Comparison of ENCODE assay signal across 8 cellular contexts in the genomic region with DNA sequence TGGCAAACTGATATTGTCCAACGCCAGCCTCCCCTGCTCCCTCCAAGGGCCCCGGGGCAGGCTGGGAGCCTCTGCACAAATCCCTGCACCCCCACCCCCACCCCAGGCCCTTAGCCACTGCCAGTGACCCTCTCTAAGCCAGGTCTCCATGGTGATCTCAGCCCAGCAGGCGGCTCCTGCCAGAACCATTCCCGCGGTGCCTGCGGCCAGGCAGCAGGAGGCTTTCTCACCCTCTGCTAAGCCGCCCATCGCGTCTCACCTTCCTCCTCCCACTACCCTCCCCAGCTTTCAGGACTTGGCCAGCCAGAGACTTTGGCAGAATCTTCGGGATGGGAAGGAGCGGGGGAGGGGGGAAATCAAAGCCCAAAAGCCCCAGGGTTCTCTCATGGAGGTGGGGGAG. TPM values are rescaled to one million over a fixed set of nuclear protein-coding genes. Genes with fewer than 3 reads are reported as not detected.
DNase-seq lines count a peak whose midpoint lies in the region.

No MANE protein-coding gene starts in this region.

- H2AFZ ChIP-seq in Karpas-422 (ENCODE audit: low read length) = no peak overlapping the region

- H3K27ac ChIP-seq in SJSA1 (0 out of 2 replicates have a peak overlapping the region, but pooled peaks have one; percentile 11), rectal smooth muscle tissue (ENCODE audit: low read depth, low read length) (peak overlapping the region; percentile 83), Karpas-422 (ENCODE audit: low read length) (no peak overlapping the region)

- H3K4me1 ChIP-seq in SJSA1 (replicated peaks) (peaks cover 41% of the 10 kb centered on the region), rectal smooth muscle tissue (ENCODE audit: control insufficient read depth, insufficient read depth, low read length) (peaks cover 43% of the 10 kb centered on the region), Karpas-422 (ENCODE audit: low read length) (no peaks in the 10 kb centered on the region)

- H3K9me2 ChIP-seq in Karpas-422 (replicated peaks; ENCODE audit: insufficient read depth, low read length) = no peaks in the 10 kb centered on the region

- H4K20me1 ChIP-seq in Karpas-422 (ENCODE audit: insufficient read depth, low read depth, low read length) = no peaks in the 10 kb centered on the region

- H3K9ac ChIP-seq in rectal smooth muscle tissue (ENCODE audit: low read length) = no peak overlapping the region
- H3K9ac ChIP-seq in Karpas-422 (ENCODE audit: low read length) = no peak overlapping the region

- H3K36me3 ChIP-seq in SJSA1 = peaks cover 14% of the 10 kb centered on the region
- H3K36me3 ChIP-seq in rectal smooth muscle tissue (ENCODE audit: control insufficient read depth, insufficient read depth, low read length) = peaks cover 4% of the 10 kb centered on the region
- no peaks in the 10 kb centered on the region for H3K36me3 ChIP-seq in Karpas-422 (ENCODE audit: insufficient read depth, low read length)

- no peak overlapping the region for H3K4me2 ChIP-seq in Karpas-422 (ENCODE audit: low read depth, low read length, poor library complexity, severe bottlenecking)

- no peaks in the 10 kb centered on the region for H3K27me3 ChIP-seq in SJSA1 (replicated peaks)
- H3K27me3 ChIP-seq in rectal smooth muscle tissue (ENCODE audit: control insufficient read depth, insufficient read depth, low read length) = no peaks in the 10 kb centered on the region
- H3K27me3 ChIP-seq in Karpas-422 (ENCODE audit: low read length) = no peaks in the 10 kb centered on the region

- intact Hi-C loops in head of caudate nucleus (cut with DNase I) = no loop called here

- H3K9me3 ChIP-seq in SJSA1 (replicated peaks) (no peaks in the 10 kb centered on the region), Karpas-422 (ENCODE audit: low read length) (no peaks in the 10 kb centered on the region)

- DNase-seq in GM03348 (ENCODE audit: low spot score) (peak; percentile 85), SJSA1 (ENCODE audit: low read depth in 1 of 2, low spot score in 2 of 2) (no peak), head of caudate nucleus (peak in 34 of 42 donors; percentile 34 to 84 (median 66)), Karpas-422 (no peak), LoVo (ENCODE audit: low spot score) (no peak)
- no peak for DNase-seq in activated CD8-positive, alpha-beta memory T cell treated with anti-CD3 and anti-CD28 coated beads, Interleukin-2, amount 50 U/mL, for 4 hours
- DNase-seq in NK-92 treated with Interleukin-12 subunit alpha and Interleukin-12 subunit beta, amount 100 ng/mL, for 24 hours (lab: John Stamatoyannopoulos, UW) = no peak

- H3K4me3 ChIP-seq in SJSA1 = no peak overlapping the region
- no peak overlapping the region for H3K4me3 ChIP-seq in rectal smooth muscle tissue (ENCODE audit: low read length)
- H3K4me3 ChIP-seq in Karpas-422 (ENCODE audit: low read length) = no peak overlapping the region

- H3K79me2 ChIP-seq in Karpas-422 (ENCODE audit: low read length) = no peaks in the 10 kb centered on the region

RNA-seq across cellular contexts. Expression of a gene that starts 46.8 kb away (rescaled TPM):
- 16.4 and 19.2 TPM in 2 replicates for total RNA-seq in SJSA1 (2014; rRNA removed; shearing (Covaris generic))
- total RNA-seq in Karpas-422 (2014; rRNA removed; shearing (Covaris generic); ENCODE audit: low replicate concordance) = 20.2 and 21.7 TPM in 2 replicates

Comparison
In these comparisons a context has a peak if more than half of its experiments do, and no peak if none do; other contexts are left out.
1. DNase-seq: peak in GM03348 (single experiment) and head of caudate nucleus (34 of 42); none in SJSA1 (0 of 2), activated CD8-positive, alpha-beta memory T cell treated with anti-CD3 and anti-CD28 coated beads, Interleukin-2, amount 50 U/mL, for 4 hours (single experiment), NK-92 treated with Interleukin-12 subunit alpha and Interleukin-12 subunit beta, amount 100 ng/mL, for 24 hours (single experiment), Karpas-422 (single experiment) and LoVo (single experiment).